Comparison of ENCODE assay signal across 9 cellular contexts in genomic region chr14:32224731-32225377, GRCh38. TPM values are rescaled to one million over a fixed set of nuclear protein-coding genes. Genes with fewer than 3 reads are reported as not detected.
A peak's percentile ranks its signal among the peaks of the same experiment; 100 is the strongest.
DNase-seq lines count a peak whose midpoint lies in the region; ATAC-seq, FAIRE-seq and TF ChIP-seq lines count a peak whose summit lies in the region.
"Had no signal": no experiment of that assay in that cellular context is flagged by ENCODE, and none has a peak within 500 bp of the region (broad histone marks: within the 10 kb centered on the region; RNA-seq: fewer than 3 reads in every experiment).

No MANE protein-coding gene starts in this region.

- H3K27me3 ChIP-seq in AG04450 (ENCODE audit: control insufficient read depth, insufficient read depth, low read length) (no peaks in the 10 kb centered on the region), bronchial epithelial cell (ENCODE audit: control insufficient read depth, insufficient read depth, low read length) (no peaks in the 10 kb centered on the region)

- no peak for DNase-seq in AG04450 (ENCODE audit: low read depth, low spot score)
- DNase-seq in NCI-H460 (ENCODE audit: extremely low read depth, low read depth): peak; percentile 24
- DNase-seq in bronchial epithelial cell (ENCODE audit: low read depth): peak; percentile 68
- peak; percentile 40 to 45 for DNase-seq in lung microvascular endothelial cell (ENCODE audit: low read depth in 2 of 2)
- no peak for DNase-seq in T-helper 9 cell

- H3K27ac ChIP-seq in AG04450 (ENCODE audit: low read depth, low read length): no peak overlapping the region

- CTCF ChIA-PET in AG04450 (lab: Charles Lee): interaction anchor here (0.9 to 1.5 kb wide), 8 partner anchors 10 to 173 kb away, joined by 3 to 7 read pairs (median 4); no protein-coding TSS in a partner anchor

- no peaks in the 10 kb centered on the region for H3K9me3 ChIP-seq in AG04450 (ENCODE audit: control insufficient read depth, insufficient read depth, low read length)

- ATAC-seq in GM19324 (IDR thresholded peaks at IDR 0.05; ENCODE audit: low FRiP score, unreplicated experiment): peak; percentile 62
- no peak for ATAC-seq in GM21423 (IDR thresholded peaks at IDR 0.05; ENCODE audit: unreplicated experiment)
- no peak for ATAC-seq in GM19023 (IDR thresholded peaks at IDR 0.05; ENCODE audit: unreplicated experiment)

- peak; percentile 64 for TF ChIP-seq CTCF in AG04450 (IDR thresholded peaks at IDR 0.05; ENCODE audit: low read depth, low read length)
- peak; percentile 67 for TF ChIP-seq CTCF in bronchial epithelial cell (IDR thresholded peaks at IDR 0.05; ENCODE audit: insufficient read depth, low read length, severe bottlenecking)

- POLR2A ChIA-PET in AG04450 (lab: Yijun Ruan, JAX): no interaction called here

- H3K36me3 ChIP-seq in bronchial epithelial cell (ENCODE audit: control insufficient read depth, insufficient read depth, low read length): no peaks in the 10 kb centered on the region

- H3K4me3 ChIP-seq in AG04450 (ENCODE audit: low read depth, low read length) (no peak overlapping the region), bronchial epithelial cell (ENCODE audit: low read depth, low read length) (no peak overlapping the region)

- no peak for FAIRE-seq in bronchial epithelial cell (lab: Jason Lieb, UNC)

RNA-seq across cellular contexts. Expression of gene RNU6-8, which starts 21.8 kb away (rescaled TPM):
- not detected in 2 replicates for polyA plus RNA-seq in AG04450 (2011; rRNA removed)
- polyA minus RNA-seq in AG04450 (2011; rRNA and poly(A)+ RNA removed): not detected in 2 replicates
- not detected in 2 replicates for total RNA-seq in NCI-H460 (2014; rRNA removed; shearing (Covaris generic))
- polyA plus RNA-seq in NCI-H460 (2014; cell fraction: nucleus; rRNA removed): not detected in 2 replicates
- total RNA-seq in bronchial epithelial cell: not detected in 2 replicates
- total RNA-seq in lung microvascular endothelial cell: not detected in 2 replicates
- polyA plus RNA-seq: adipose tissue had no signal

RNA-seq across cellular contexts. Expression of gene RNU6-7, which starts 23.0 kb away (rescaled TPM):
- not detected in 2 replicates for polyA plus RNA-seq in AG04450 (2011; rRNA removed)
- polyA minus RNA-seq in AG04450 (2011; rRNA and poly(A)+ RNA removed): not detected in 2 replicates
- not detected in 2 replicates for total RNA-seq in NCI-H460 (2014; rRNA removed; shearing (Covaris generic))
- polyA plus RNA-seq in NCI-H460 (2014; cell fraction: nucleus; rRNA removed): not detected in 2 replicates
- not detected in 2 replicates for total RNA-seq in bronchial epithelial cell
- total RNA-seq in lung microvascular endothelial cell: not detected in 2 replicates
- polyA plus RNA-seq: adipose tissue had no signal

Comparison
In these comparisons a context has a peak if more than half of its experiments do, and no peak if none do; other contexts are left out.
1. DNase-seq: peak in NCI-H460 (single experiment), bronchial epithelial cell (single experiment) and lung microvascular endothelial cell (2 of 2); none in AG04450 (single experiment) and T-helper 9 cell (single experiment).